In genomic region chr2:43005975-43006833, GRCh38 we compare ENCODE assay signal across 1 cellular context.
TF ChIP-seq lines count a peak whose summit lies in the region.

No MANE protein-coding gene starts in this region.

TF ChIP-seq in HepG2, 621 proteins besides CTCF, POLR2A, EP300 and RAD21 (continued from another document and continues in another):
- TF ChIP-seq SNAPC4 (CRISPR knock-in tag; IDR thresholded peaks at IDR 0.05) (0 out of 2 replicates have a peak, but pooled peaks have one; percentile 13), ZNF407 (CRISPR knock-in tag; IDR thresholded peaks at IDR 0.05; ENCODE audit: not compliant biosample characterization) (peak; percentile 73), SYNCRIP (IDR thresholded peaks at IDR 0.05; ENCODE audit: insufficient read depth, low read depth, low read length) (no peak), ZNF543 (CRISPR knock-in tag; IDR thresholded peaks at IDR 0.05) (peak; percentile 10; the same call in 1 of the 2 replicates), TBX2 (CRISPR knock-in tag; IDR thresholded peaks at IDR 0.05; ENCODE audit: borderline replicate concordance) (no peak), MTERF4 (CRISPR knock-in tag; IDR thresholded peaks at IDR 0.05) (no peak; the same call in 1 of the 2 replicates), ZNF30 (CRISPR knock-in tag; IDR thresholded peaks at IDR 0.05) (no peak), CAMTA2 (CRISPR knock-in tag; IDR thresholded peaks at IDR 0.05; ENCODE audit: borderline replicate concordance) (peak; percentile 88; the same call in 1 of the 2 replicates), TEAD3 (CRISPR knock-in tag; optimal IDR thresholded peaks at IDR 0.05; ENCODE audit: borderline replicate concordance) (peak; percentile 64), FOXP1 (IDR thresholded peaks at IDR 0.05) (no peak), FOXP1 (CRISPR knock-in tag; IDR thresholded peaks at IDR 0.05) (no peak), ZNF615 (CRISPR knock-in tag; IDR thresholded peaks at IDR 0.05; ENCODE audit: borderline replicate concordance) (no peak), CREBL2 (CRISPR knock-in tag; IDR thresholded peaks at IDR 0.05; ENCODE audit: borderline replicate concordance) (no peak; the same call in 1 of the 2 replicates), KDM2A (CRISPR knock-in tag; IDR thresholded peaks at IDR 0.05; ENCODE audit: borderline replicate concordance, low read depth) (no peak), REXO4 (CRISPR knock-in tag; IDR thresholded peaks at IDR 0.05; ENCODE audit: borderline replicate concordance) (no peak), ZNF337 (CRISPR knock-in tag; IDR thresholded peaks at IDR 0.05; ENCODE audit: borderline replicate concordance, low read depth) (no peak; the same call in 1 of the 2 replicates), HOXA5 (CRISPR knock-in tag; IDR thresholded peaks at IDR 0.05) (no peak), ZNF414 (CRISPR knock-in tag; IDR thresholded peaks at IDR 0.05) (no peak), ZNF589 (CRISPR knock-in tag; conservative IDR thresholded peaks at IDR 0.05) (no peak), FOXM1 (CRISPR knock-in tag; IDR thresholded peaks at IDR 0.05) (no peak), MXD1 (CRISPR knock-in tag; IDR thresholded peaks at IDR 0.05) (no peak), ZNF503 (CRISPR knock-in tag; IDR thresholded peaks at IDR 0.05) (no peak), TERF1 (CRISPR knock-in tag; IDR thresholded peaks at IDR 0.05) (no peak), ZNF772 (CRISPR knock-in tag; IDR thresholded peaks at IDR 0.05) (no peak), ZFY (CRISPR knock-in tag; IDR thresholded peaks at IDR 0.05) (peak; percentile 12; the same call in 1 of the 2 replicates), TFDP1 (CRISPR knock-in tag; IDR thresholded peaks at IDR 0.05; ENCODE audit: borderline replicate concordance) (no peak), REL (CRISPR knock-in tag; conservative IDR thresholded peaks at IDR 0.05) (peak; percentile 88; the same call in 1 of the 2 replicates), ATF4 (CRISPR knock-in tag; IDR thresholded peaks at IDR 0.05) (no peak), ZNF329 (CRISPR knock-in tag; IDR thresholded peaks at IDR 0.05; ENCODE audit: low read depth) (no peak), DR1 (CRISPR knock-in tag; IDR thresholded peaks at IDR 0.05) (no peak), ZNF282 (IDR thresholded peaks at IDR 0.05; ENCODE audit: partially characterized antibody) (no peak), MAFK (conservative IDR thresholded peaks at IDR 0.05 in 1 of 2, IDR thresholded peaks at IDR 0.05 in 1 of 2; ENCODE audit: low read length in 2 of 2) (no peak), TARDBP (CRISPR knock-in tag; IDR thresholded peaks at IDR 0.05) (peak; percentile 36; the same call in 1 of the 2 replicates), ZFP1 (CRISPR knock-in tag; IDR thresholded peaks at IDR 0.05) (no peak), FOXO1 (CRISPR knock-in tag; IDR thresholded peaks at IDR 0.05) (no peak), FOXK2 (IDR thresholded peaks at IDR 0.05) (no peak), ZNF672 (CRISPR knock-in tag; IDR thresholded peaks at IDR 0.05) (no peak), TAF15 (IDR thresholded peaks at IDR 0.05; ENCODE audit: low read depth, low read length, poor library complexity, severe bottlenecking) (no peak)
